11 cellular contexts compared by ENCODE assay signal in the genomic region with DNA sequence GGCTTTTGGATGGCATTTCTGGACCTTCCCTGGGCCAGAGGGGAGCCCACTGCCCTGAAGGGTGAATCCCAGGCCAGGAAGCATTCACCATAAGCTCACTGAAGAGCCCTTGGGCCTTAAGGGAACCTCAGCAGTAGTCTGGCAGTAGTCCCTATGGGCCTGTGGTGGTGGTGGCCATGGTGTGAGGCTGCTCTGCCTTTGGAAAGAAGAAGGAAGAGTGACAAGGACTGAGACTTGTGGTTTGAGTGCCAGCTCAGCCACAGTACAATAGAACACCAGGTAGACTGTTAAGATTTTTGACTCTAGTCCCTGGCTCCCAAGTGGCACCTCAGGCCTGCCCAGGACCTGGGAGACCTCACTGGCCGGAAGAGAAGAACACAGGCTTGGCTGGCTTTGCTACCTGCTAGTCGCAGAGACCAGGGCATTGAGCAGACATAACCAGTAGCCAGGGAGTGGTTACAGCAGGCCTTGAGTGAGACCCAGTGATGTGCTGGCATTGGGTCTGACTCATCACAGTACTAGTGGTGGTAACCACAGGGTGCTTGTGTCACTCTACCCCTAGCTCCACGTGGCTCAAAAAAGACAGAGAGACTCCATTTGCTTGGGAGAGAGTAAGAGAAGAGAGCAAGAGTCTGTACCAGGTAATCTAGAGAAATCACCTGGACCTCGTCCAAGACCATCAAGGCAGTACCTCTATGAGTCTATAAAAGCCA.
DNase-seq lines count a peak whose midpoint lies in the region; ATAC-seq lines count a peak whose summit lies in the region.
"Had no signal": no experiment of that assay in that cellular context is flagged by ENCODE, and none has a peak within 500 bp of the region (broad histone marks: within the 10 kb centered on the region; RNA-seq: fewer than 3 reads in every experiment).

No MANE protein-coding gene starts in this region.

- in situ Hi-C loops in ACHN (cut with HindIII; ENCODE audit: low pct_ligation_motif_present, low pct_unique_long_range_greater_than_20kb, low sequenced_read_pairs) = no loop called here

- H3K36me3 Mint-ChIP-seq in T-helper 17 cell (ENCODE audit: low read depth) = peaks cover 2% of the 10 kb centered on the region

- ATAC-seq in GM19463 (IDR thresholded peaks at IDR 0.05; ENCODE audit: unreplicated experiment) (peak; percentile 83), T-helper 17 cell (no peak), HG03097 (IDR thresholded peaks at IDR 0.05; ENCODE audit: low FRiP score, unreplicated experiment) (no peak)

- H3K27me3 Mint-ChIP-seq in T-helper 17 cell = no peaks in the 10 kb centered on the region

- no peak overlapping the region for H3K27ac ChIP-seq in epithelial cell of prostate
- H3K27ac ChIP-seq: right atrium auricular region had no signal

- H3K9me3 ChIP-seq in T-helper 17 cell (ENCODE audit: control insufficient read depth, low read length, poor library complexity, severe bottlenecking) = no peaks in the 10 kb centered on the region

- DNase-seq in ACHN = peak; percentile 14
- peak; percentile 73 for DNase-seq in M059J (ENCODE audit: low read depth)
- DNase-seq in epithelial cell of prostate (ENCODE audit: low read depth, low spot score) = peak; percentile 43
- no peak for DNase-seq in NCI-H1436 (lab: John Stamatoyannopoulos, UW)
- DNase-seq in T-helper 17 cell = no peak
- DNase-seq in SHP77 (lab: John Stamatoyannopoulos, UW) = no peak
- DNase-seq: NCI-H1694 had no signal

- H3K4me1 Mint-ChIP-seq in T-helper 17 cell = no peaks in the 10 kb centered on the region
- H3K4me1 Mint-ChIP-seq: mesothelial cell of epicardium had no signal

- H3K27ac Mint-ChIP-seq in T-helper 17 cell = no peak overlapping the region
- H3K27ac Mint-ChIP-seq: mesothelial cell of epicardium had no signal

- H3K4me3 Mint-ChIP-seq in T-helper 17 cell = no peak overlapping the region
- H3K4me3 Mint-ChIP-seq: mesothelial cell of epicardium had no signal

Comparison
In these comparisons a context has a peak if more than half of its experiments do, and no peak if none do; other contexts are left out.
1. DNase-seq: peak in ACHN (single experiment), M059J (single experiment) and epithelial cell of prostate (single experiment); none in NCI-H1436 (single experiment), T-helper 17 cell (0 of 3) and SHP77 (0 of 2).